10 cellular contexts compared by ENCODE assay signal in the genomic region with DNA sequence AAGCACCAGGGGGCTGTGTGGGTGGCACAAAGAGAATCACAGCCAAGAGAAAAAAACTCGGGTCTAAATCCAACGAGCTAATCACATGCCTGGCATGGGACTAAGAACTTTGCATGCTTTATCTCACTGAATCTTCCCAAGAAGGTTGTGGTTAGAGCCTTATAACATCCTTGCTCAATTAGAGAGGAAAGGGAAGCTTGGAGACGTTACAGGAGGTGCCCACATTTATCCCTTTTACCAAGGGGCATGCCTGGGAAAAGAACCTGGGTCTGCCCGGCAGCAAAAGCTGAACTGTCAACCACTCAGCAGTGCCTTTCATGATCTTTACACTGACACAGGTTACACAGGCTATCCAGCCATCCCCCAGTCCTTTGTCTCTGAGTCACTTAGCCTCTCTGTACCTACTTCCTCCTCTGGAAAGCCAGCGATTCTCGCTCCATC.
DNase-seq lines count a peak whose midpoint lies in the region; ATAC-seq, FAIRE-seq and TF ChIP-seq lines count a peak whose summit lies in the region.
"Had no signal": no experiment of that assay in that cellular context is flagged by ENCODE, and none has a peak within 500 bp of the region (broad histone marks: within the 10 kb centered on the region; RNA-seq: fewer than 3 reads in every experiment).

No MANE protein-coding gene starts in this region.

- H3K36me3 Mint-ChIP-seq in naive thymus-derived CD8-positive, alpha-beta T cell = no peaks in the 10 kb centered on the region

- no peaks in the 10 kb centered on the region for H3K9me3 Mint-ChIP-seq in naive thymus-derived CD8-positive, alpha-beta T cell

- H3K4me3 Mint-ChIP-seq in naive thymus-derived CD8-positive, alpha-beta T cell = no peak overlapping the region

- no peak for TF ChIP-seq CTCF in lower lobe of right lung (IDR thresholded peaks at IDR 0.05)

- FAIRE-seq in frontal cortex (lab: Jason Lieb, UNC) = no peak

- in situ Hi-C loops in SK-MEL-5 (cut with HindIII; ENCODE audit: low pct_unique_long_range_greater_than_20kb, low sequenced_read_pairs) = no loop called here

- ATAC-seq in GM18502 (IDR thresholded peaks at IDR 0.05; ENCODE audit: poor library complexity, unreplicated experiment) (peak; percentile 78), HG02763 (IDR thresholded peaks at IDR 0.05; ENCODE audit: unreplicated experiment) (peak; percentile 49), lower lobe of right lung (peak; percentile 38 to 52), HG03565 (IDR thresholded peaks at IDR 0.05; ENCODE audit: unreplicated experiment) (no peak), HG02623 (IDR thresholded peaks at IDR 0.05; ENCODE audit: unreplicated experiment) (no peak)
- ATAC-seq in naive thymus-derived CD8-positive, alpha-beta T cell = no peak

- H3K27ac Mint-ChIP-seq in naive thymus-derived CD8-positive, alpha-beta T cell = no peak overlapping the region

- POLR2A ChIA-PET in naive thymus-derived CD8-positive, alpha-beta T cell (lab: Charles Lee) = interaction anchor here (0.6 kb wide), 1 partner anchor 114 kb away, joined by 3 read pairs; no protein-coding TSS in a partner anchor

- no peaks in the 10 kb centered on the region for H3K36me3 ChIP-seq in lower lobe of right lung
- H3K36me3 ChIP-seq: stomach had no signal

- no peak overlapping the region for H3K4me3 ChIP-seq in lower lobe of right lung
- H3K4me3 ChIP-seq: stomach had no signal

- no peaks in the 10 kb centered on the region for H3K9me3 ChIP-seq in lower lobe of right lung
- H3K9me3 ChIP-seq: stomach had no signal

- DNase-seq in SK-MEL-5 (ENCODE audit: low read depth, low spot score) (peak; percentile 92), lower lobe of right lung (no peak), frontal cortex (ENCODE audit: low spot score in 2 of 2) (no peak)
- DNase-seq in naive thymus-derived CD8-positive, alpha-beta T cell = no peak
- DNase-seq: activated effector memory CD4-positive, alpha-beta T cell treated with Interleukin-2 at 50 U/mL for 16 hours; stomach had no signal

- peaks cover 0 to 3% (median 1%) of the 10 kb centered on the region in 4 donors for H3K4me1 Mint-ChIP-seq in naive thymus-derived CD8-positive, alpha-beta T cell

- no peaks in the 10 kb centered on the region for H3K4me1 ChIP-seq in lower lobe of right lung

- H3K27me3 Mint-ChIP-seq in naive thymus-derived CD8-positive, alpha-beta T cell = peaks cover 13 to 30% (median 16%) of the 10 kb centered on the region in 5 donors

- no peak overlapping the region for H3K27ac ChIP-seq in lower lobe of right lung
- H3K27ac ChIP-seq: stomach had no signal

- intact Hi-C loops in lower lobe of right lung (cut with DNase I) = loop anchor here (5.0 kb wide), 1 partner anchor 110 kb away; no protein-coding TSS in a partner anchor

- H3K27me3 ChIP-seq in lower lobe of right lung (ENCODE audit: low read depth) = no peaks in the 10 kb centered on the region
- H3K27me3 ChIP-seq: stomach had no signal

Comparison
In these comparisons a context has a peak if more than half of its experiments do, and no peak if none do; other contexts are left out.
1. ATAC-seq: peak in GM18502 (single experiment), HG02763 (single experiment) and lower lobe of right lung (2 of 2); none in HG03565 (single experiment), naive thymus-derived CD8-positive, alpha-beta T cell (0 of 2) and HG02623 (single experiment).